Comparison of ENCODE assay signal across 1 cellular context in genomic region chr3:56801597-56802410, GRCh38.
A peak's percentile ranks its signal among the peaks of the same experiment; 100 is the strongest.
TF ChIP-seq lines count a peak whose summit lies in the region.

ARHGEF3 (minus strand) TSS chr3:56801949; CDS start chr3:56801798, 151 bp downstream.

TF ChIP-seq in K562, 482 proteins besides CTCF, POLR2A, EP300 and RAD21 (continued from another document):
- no peak for TF ChIP-seq ZBTB40 (IDR thresholded peaks at IDR 0.05)
- TF ChIP-seq ZBTB40 (CRISPR knock-in tag; IDR thresholded peaks at IDR 0.05), result no peak
- TF ChIP-seq ATF6 (CRISPR knock-in tag; IDR thresholded peaks at IDR 0.05), result no peak
- TF ChIP-seq ZBTB7A (IDR thresholded peaks at IDR 0.05; ENCODE audit: borderline replicate concordance, control insufficient read depth, low read depth, low read length), result no peak
- TF ChIP-seq GATA2 (CRISPR knock-in tag; IDR thresholded peaks at IDR 0.05), result no peak
- TF ChIP-seq ZBTB9 (CRISPR knock-in tag; IDR thresholded peaks at IDR 0.05), result no peak
- TF ChIP-seq RBM17 (IDR thresholded peaks at IDR 0.05; ENCODE audit: borderline replicate concordance, low read depth, low read length), result no peak
- 0 out of 2 replicates have a peak, but pooled peaks have one; percentile 38 for TF ChIP-seq ZNF395 (CRISPR knock-in tag; IDR thresholded peaks at IDR 0.05)
- TF ChIP-seq U2AF1 (optimal IDR thresholded peaks at IDR 0.05; ENCODE audit: low read depth, low read length), result no peak
- TF ChIP-seq VEZF1 (CRISPR knock-in tag; IDR thresholded peaks at IDR 0.05), result no peak
- peak; percentile 86 for TF ChIP-seq MAX (CRISPR knock-in tag; IDR thresholded peaks at IDR 0.05)
- TF ChIP-seq TCFL5 (CRISPR knock-in tag; conservative IDR thresholded peaks at IDR 0.05), result no peak
- TF ChIP-seq KLF13 (tag; IDR thresholded peaks at IDR 0.05; ENCODE audit: borderline replicate concordance, low read depth), result no peak
- peak; percentile 52; the same call in 1 of the 2 replicates for TF ChIP-seq BHLHE40 (IDR thresholded peaks at IDR 0.05; ENCODE audit: low read length)
- no peak for TF ChIP-seq ZNF785 (CRISPR knock-in tag; IDR thresholded peaks at IDR 0.05)
- no peak for TF ChIP-seq MCM5 (IDR thresholded peaks at IDR 0.05; ENCODE audit: low read depth)
- TF ChIP-seq POLR2AphosphoS5 (IDR thresholded peaks at IDR 0.05; ENCODE audit: control insufficient read depth, insufficient read depth, low read depth, low read length), result no peak
- TF ChIP-seq CHD1 (IDR thresholded peaks at IDR 0.05; ENCODE audit: low read length), result no peak
- no peak for TF ChIP-seq FOXO4 (CRISPR knock-in tag; IDR thresholded peaks at IDR 0.05)
- TF ChIP-seq HINFP (tag; conservative IDR thresholded peaks at IDR 0.05; ENCODE audit: low read depth), result no peak
- TF ChIP-seq ZNF695 (CRISPR knock-in tag; IDR thresholded peaks at IDR 0.05), result no peak
